1 cellular context compared by ENCODE assay signal in the genomic region with DNA sequence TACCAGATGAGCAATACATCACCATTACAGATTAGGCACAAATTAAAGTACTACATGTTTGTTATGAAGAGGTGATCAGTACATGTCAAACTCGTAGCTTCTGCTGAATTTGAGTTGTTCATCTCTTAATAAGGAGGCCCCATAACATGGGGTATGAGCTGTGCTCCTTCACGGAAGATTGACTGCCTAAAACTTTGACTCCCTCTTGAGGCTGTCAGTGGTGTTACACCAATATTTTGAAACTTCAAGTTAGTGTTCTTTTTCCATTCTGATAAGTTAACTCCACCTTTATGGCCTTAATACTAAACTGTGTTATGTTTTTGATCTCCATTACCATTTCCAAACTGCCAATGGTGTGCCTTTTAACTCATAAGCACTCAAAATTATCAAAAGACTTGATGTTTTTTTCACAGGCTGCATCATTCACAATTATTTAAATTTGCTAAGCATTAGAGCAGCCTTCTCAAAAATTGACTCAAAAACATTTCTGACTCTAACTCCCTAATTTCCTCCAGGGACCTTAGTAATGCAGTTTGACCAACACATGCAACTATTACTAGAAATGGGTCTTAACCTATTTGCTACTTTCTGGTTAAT.
TF ChIP-seq lines count a peak whose summit lies in the region.

No MANE protein-coding gene starts in this region.

TF ChIP-seq in HCT116, 20 proteins besides CTCF, POLR2A, EP300 and RAD21 (continued from another document):
- TF ChIP-seq SIN3A (IDR thresholded peaks at IDR 0.05; ENCODE audit: low read depth) (no peak), ELF1 (IDR thresholded peaks at IDR 0.05; ENCODE audit: borderline replicate concordance, low read depth) (no peak), SRF (IDR thresholded peaks at IDR 0.05; ENCODE audit: low read depth) (no peak), ZNF274 (IDR thresholded peaks at IDR 0.05; ENCODE audit: low read depth, low read length) (no peak)
- TF ChIP-seq, protein P1, sequence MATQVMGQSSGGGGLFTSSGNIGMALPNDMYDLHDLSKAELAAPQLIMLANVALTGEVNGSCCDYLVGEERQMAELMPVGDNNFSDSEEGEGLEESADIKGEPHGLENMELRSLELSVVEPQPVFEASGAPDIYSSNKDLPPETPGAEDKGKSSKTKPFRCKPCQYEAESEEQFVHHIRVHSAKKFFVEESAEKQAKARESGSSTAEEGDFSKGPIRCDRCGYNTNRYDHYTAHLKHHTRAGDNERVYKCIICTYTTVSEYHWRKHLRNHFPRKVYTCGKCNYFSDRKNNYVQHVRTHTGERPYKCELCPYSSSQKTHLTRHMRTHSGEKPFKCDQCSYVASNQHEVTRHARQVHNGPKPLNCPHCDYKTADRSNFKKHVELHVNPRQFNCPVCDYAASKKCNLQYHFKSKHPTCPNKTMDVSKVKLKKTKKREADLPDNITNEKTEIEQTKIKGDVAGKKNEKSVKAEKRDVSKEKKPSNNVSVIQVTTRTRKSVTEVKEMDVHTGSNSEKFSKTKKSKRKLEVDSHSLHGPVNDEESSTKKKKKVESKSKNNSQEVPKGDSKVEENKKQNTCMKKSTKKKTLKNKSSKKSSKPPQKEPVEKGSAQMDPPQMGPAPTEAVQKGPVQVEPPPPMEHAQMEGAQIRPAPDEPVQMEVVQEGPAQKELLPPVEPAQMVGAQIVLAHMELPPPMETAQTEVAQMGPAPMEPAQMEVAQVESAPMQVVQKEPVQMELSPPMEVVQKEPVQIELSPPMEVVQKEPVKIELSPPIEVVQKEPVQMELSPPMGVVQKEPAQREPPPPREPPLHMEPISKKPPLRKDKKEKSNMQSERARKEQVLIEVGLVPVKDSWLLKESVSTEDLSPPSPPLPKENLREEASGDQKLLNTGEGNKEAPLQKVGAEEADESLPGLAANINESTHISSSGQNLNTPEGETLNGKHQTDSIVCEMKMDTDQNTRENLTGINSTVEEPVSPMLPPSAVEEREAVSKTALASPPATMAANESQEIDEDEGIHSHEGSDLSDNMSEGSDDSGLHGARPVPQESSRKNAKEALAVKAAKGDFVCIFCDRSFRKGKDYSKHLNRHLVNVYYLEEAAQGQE (IDR thresholded peaks at IDR 0.05; ENCODE audit: low read depth) = no peak
